ENCODE assay signal across 24 cellular contexts in the genomic region with DNA sequence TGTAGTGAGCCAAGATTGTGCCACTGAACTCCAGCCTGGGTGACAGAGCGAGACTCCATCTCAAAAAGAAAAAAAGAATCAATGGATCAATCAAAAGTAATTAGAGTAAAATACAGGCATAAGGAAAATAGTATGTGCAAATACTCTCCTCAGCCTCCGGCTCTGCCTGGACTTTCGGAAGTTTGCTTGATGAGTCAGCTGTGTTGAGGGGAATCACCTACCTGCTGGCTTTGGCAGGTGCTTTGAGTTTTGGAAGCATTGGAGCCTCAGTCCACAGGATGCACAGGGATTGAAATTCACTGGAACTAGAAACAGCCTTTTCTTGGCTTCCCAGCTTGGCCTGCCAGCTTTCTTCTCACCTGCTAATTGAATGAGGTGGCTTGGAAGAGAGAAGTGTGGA.
DNase-seq lines count a peak whose midpoint lies in the region; ATAC-seq and TF ChIP-seq lines count a peak whose summit lies in the region.
"Had no signal": no experiment of that assay in that cellular context is flagged by ENCODE, and none has a peak within 500 bp of the region (broad histone marks: within the 10 kb centered on the region; RNA-seq: fewer than 3 reads in every experiment).

No MANE protein-coding gene starts in this region.

- H3K4me1 Mint-ChIP-seq in CD4-positive, alpha-beta memory T cell, result no peaks in the 10 kb centered on the region
- H3K4me1 Mint-ChIP-seq: memory B cell had no signal

- CTCF ChIA-PET in CD4-positive, alpha-beta memory T cell (lab: Charles Lee; ENCODE audit: partially characterized antibody), result interaction anchor here (0.7 kb wide), 1 partner anchor 988 kb away, joined by 4 read pairs; no protein-coding TSS in a partner anchor

- no peaks in the 10 kb centered on the region for H3K9me3 Mint-ChIP-seq in CD4-positive, alpha-beta memory T cell
- H3K9me3 Mint-ChIP-seq: CD8-positive, alpha-beta T cell; memory B cell had no signal

- intact Hi-C loops in lower lobe of right lung (cut with DNase I), result no loop called here
- intact Hi-C loops in CD4-positive, alpha-beta memory T cell (cut with micrococcal nuclease), result no loop called here

- no peak overlapping the region for H3K4me3 ChIP-seq in epithelial cell of esophagus (ENCODE audit: low read length)
- no peak overlapping the region for H3K4me3 ChIP-seq in lower lobe of right lung
- H3K4me3 ChIP-seq in CD4-positive, alpha-beta memory T cell (ENCODE audit: low read length in 2 of 2), result no peak overlapping the region
- H3K4me3 ChIP-seq: coronary artery, gastroesophageal sphincter, smooth muscle cell, suprapubic skin had no signal

- no peaks in the 10 kb centered on the region for H3K36me3 ChIP-seq in lower lobe of right lung
- H3K36me3 ChIP-seq in CD4-positive, alpha-beta memory T cell (ENCODE audit: insufficient read depth, low read length), result no peaks in the 10 kb centered on the region
- H3K36me3 ChIP-seq: gastroesophageal sphincter, suprapubic skin had no signal

- H3K4me1 ChIP-seq in lower lobe of right lung, result no peaks in the 10 kb centered on the region
- no peaks in the 10 kb centered on the region for H3K4me1 ChIP-seq in CD4-positive, alpha-beta memory T cell (ENCODE audit: insufficient read depth, low read length)
- H3K4me1 ChIP-seq: gastroesophageal sphincter, suprapubic skin had no signal

- TF ChIP-seq CTCF in epithelial cell of esophagus (IDR thresholded peaks at IDR 0.05; ENCODE audit: insufficient read depth, low read depth, low read length, missing control alignments) (no peak), lower lobe of right lung (IDR thresholded peaks at IDR 0.05) (no peak)

- POLR2A ChIA-PET in CD4-positive, alpha-beta memory T cell (lab: Charles Lee; ENCODE audit: partially characterized antibody), result no interaction called here

- H3K27ac ChIP-seq in lower lobe of right lung, result no peak overlapping the region
- no peak overlapping the region for H3K27ac ChIP-seq in CD4-positive, alpha-beta memory T cell (ENCODE audit: low read depth, low read length)
- H3K27ac ChIP-seq: 22Rv1, coronary artery, gastroesophageal sphincter, KMS-11, suprapubic skin had no signal

- no peaks in the 10 kb centered on the region for H3K27me3 ChIP-seq in lower lobe of right lung (ENCODE audit: low read depth)
- peaks cover 3% of the 10 kb centered on the region for H3K27me3 ChIP-seq in CD4-positive, alpha-beta memory T cell (ENCODE audit: insufficient read depth, low read length)
- H3K27me3 ChIP-seq: gastroesophageal sphincter had no signal

- no peak overlapping the region for H3K4me3 Mint-ChIP-seq in CD4-positive, alpha-beta memory T cell
- H3K4me3 Mint-ChIP-seq: CD8-positive, alpha-beta T cell; memory B cell had no signal

- no peaks in the 10 kb centered on the region for H3K9me3 ChIP-seq in lower lobe of right lung
- H3K9me3 ChIP-seq in CD4-positive, alpha-beta memory T cell (ENCODE audit: control insufficient read depth in 1 of 2, low read length in 2 of 2), result no peaks in the 10 kb centered on the region
- H3K9me3 ChIP-seq: gastroesophageal sphincter, SK-N-SH, suprapubic skin had no signal

- ATAC-seq in lower lobe of right lung (peak; percentile 53 to 75), HG03342 (IDR thresholded peaks at IDR 0.05; ENCODE audit: unreplicated experiment) (no peak)
- ATAC-seq: CD8-positive, alpha-beta T cell; gastroesophageal sphincter had no signal

- no peak overlapping the region for H3K27ac Mint-ChIP-seq in CD4-positive, alpha-beta memory T cell
- H3K27ac Mint-ChIP-seq: CD8-positive, alpha-beta T cell; memory B cell had no signal

- peaks cover 3 to 7% of the 10 kb centered on the region in 2 donors for H3K27me3 Mint-ChIP-seq in CD4-positive, alpha-beta memory T cell

- DNase-seq in NCI-H146 (lab: John Stamatoyannopoulos, UW), result peak; percentile 7
- no peak for DNase-seq in NCI-H146 treated with DMSO at 0.1 percent for 48 hours (lab: John Stamatoyannopoulos, UW; ENCODE audit: unreplicated experiment)
- DNase-seq in epithelial cell of esophagus (ENCODE audit: low read depth), result peak; percentile 86
- no peak for DNase-seq in lower lobe of right lung
- DNase-seq in Ammon's horn (ENCODE audit: low spot score), result no peak
- no peak for DNase-seq in CD4-positive, alpha-beta memory T cell
- DNase-seq in NCI-H2171 (lab: John Stamatoyannopoulos, UW), result no peak
- DNase-seq: activated CD4-positive, alpha-beta T cell treated with anti-CD3 and anti-CD28 coated beads for 4 hours; activated naive CD4-positive, alpha-beta T cell; activated T-cell treated with anti-CD3 and anti-CD28 coated beads, Interleukin-2, amount 50 U/mL, for 48 hours; CD8-positive, alpha-beta T cell; kidney; MV-4-11; NCI-H1694 treated with DMSO at 0.1 percent for 48 hours; NCI-H69; SK-N-SH had no signal

- H3K36me3 Mint-ChIP-seq in CD4-positive, alpha-beta memory T cell, result no peaks in the 10 kb centered on the region
- H3K36me3 Mint-ChIP-seq: CD8-positive, alpha-beta T cell; memory B cell had no signal

Comparison
In these comparisons a context has a peak if more than half of its experiments do, and no peak if none do; other contexts are left out.
1. DNase-seq: peak in NCI-H146 (single experiment) and epithelial cell of esophagus (single experiment); none in NCI-H146 treated with DMSO at 0.1 percent for 48 hours (single experiment), lower lobe of right lung (single experiment), Ammon's horn (single experiment), CD4-positive, alpha-beta memory T cell (0 of 5) and NCI-H2171 (single experiment).